In the genomic region with DNA sequence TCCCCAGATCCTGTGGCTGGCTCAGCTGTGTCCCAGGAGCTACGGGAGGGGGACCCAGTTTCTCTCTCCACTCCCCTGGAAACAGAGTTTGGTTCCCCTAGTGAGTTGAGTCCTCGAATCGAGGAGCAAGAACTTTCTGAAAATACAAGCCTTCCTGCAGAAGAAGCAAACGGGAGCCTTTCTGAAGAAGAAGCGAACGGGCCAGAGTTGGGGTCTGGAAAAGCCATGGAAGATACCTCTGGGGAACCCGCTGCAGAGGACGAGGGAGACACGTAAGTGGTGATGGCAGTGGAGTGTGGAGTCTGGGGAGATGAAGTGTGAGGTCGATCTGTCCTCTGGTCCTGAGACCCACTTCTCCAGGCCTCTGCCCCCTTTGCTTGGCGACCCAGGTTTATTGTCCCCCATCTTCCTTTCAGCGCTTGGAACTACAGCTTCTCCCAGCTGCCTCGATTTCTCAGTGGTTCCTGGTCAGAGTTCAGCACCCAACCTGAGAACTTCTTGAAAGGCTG, we compare ENCODE assay signal across 8 cellular contexts. TPM values are rescaled to one million over a fixed set of nuclear protein-coding genes. Genes with fewer than 3 reads are reported as not detected.
DNase-seq lines count a peak whose midpoint lies in the region; ATAC-seq and TF ChIP-seq lines count a peak whose summit lies in the region.

No MANE protein-coding gene starts in this region.

- no peak for ATAC-seq in activated CD4-positive, alpha-beta T cell treated with anti-CD3 and anti-CD28 coated beads for 36 hours
- ATAC-seq in activated naive CD8-positive, alpha-beta T cell treated with anti-CD3 and anti-CD28 coated beads, Interleukin-2, amount 50 U/mL, for 24 hours = no peak
- ATAC-seq in left lung (no peak), HG03039 (IDR thresholded peaks at IDR 0.05; ENCODE audit: unreplicated experiment) (no peak)

- 6 to 9% methylated on average over 13 of the region's 13 CpGs for WGBS in testis, 2 donors

- POLR2A ChIA-PET in activated CD4-positive, alpha-beta T cell treated with anti-CD3 and anti-CD28 coated beads for 36 hours (lab: Charles Lee) = interaction anchor here (1.0 to 3.7 kb wide), 3 partner anchors 16 to 110 kb away, joined by 4 to 32 read pairs (median 25); partner anchors contain the start of genes CD68, EFNB3 and FXR2

- CTCF ChIA-PET in activated CD4-positive, alpha-beta T cell treated with anti-CD3 and anti-CD28 coated beads for 36 hours (lab: Charles Lee) = interaction anchor here (0.6 to 4.8 kb wide), 15 partner anchors 10 to 392 kb away, joined by 3 to 31 read pairs (median 4); partner anchors contain the start of genes ACAP1, CYB5D1, EFNB3 and FXR2

- intact Hi-C loops in activated CD4-positive, alpha-beta T cell treated with anti-CD3 and anti-CD28 coated beads for 36 hours (cut with DNase I, micrococcal nuclease) = loop anchor here (1.0 to 5.0 kb wide), 18 partner anchors 57 to 1047 kb away; partner anchors contain the start of genes NAA38 (in 2 of the 2), CNTROB (in 1 of the 2), CYB5D1 (in 1 of the 2) and FXR2 (in 1 of the 2)
- intact Hi-C loops in left lung (cut with DNase I) (loop anchor here in 1 of 2 donors (10.0 kb wide), 1 partner anchor 54 kb away; the partner anchor contains the start of gene SHBG), testis (cut with DNase I; ENCODE audit: low total_unique reads) (no loop called here)

- H3K4me3 Mint-ChIP-seq in activated CD4-positive, alpha-beta T cell treated with anti-CD3 and anti-CD28 coated beads for 36 hours = peak overlapping the region; percentile 83
- H3K4me3 Mint-ChIP-seq in activated naive CD8-positive, alpha-beta T cell treated with anti-CD3 and anti-CD28 coated beads, Interleukin-2, amount 50 U/mL, for 24 hours = peak overlapping the region; percentile 92

- H3K9me3 ChIP-seq in left lung = no peaks in the 10 kb centered on the region
- no peaks in the 10 kb centered on the region for H3K9me3 ChIP-seq in testis

- H3K4me3 ChIP-seq in left lung = peak overlapping the region; percentile 53 to 96
- peak overlapping the region; percentile 51 to 92 for H3K4me3 ChIP-seq in testis

- no peaks in the 10 kb centered on the region for H3K27me3 ChIP-seq in left lung
- no peaks in the 10 kb centered on the region for H3K27me3 ChIP-seq in testis

- no peaks in the 10 kb centered on the region for H3K27me3 Mint-ChIP-seq in activated CD4-positive, alpha-beta T cell treated with anti-CD3 and anti-CD28 coated beads for 36 hours
- H3K27me3 Mint-ChIP-seq in activated naive CD8-positive, alpha-beta T cell treated with anti-CD3 and anti-CD28 coated beads, Interleukin-2, amount 50 U/mL, for 24 hours = no peaks in the 10 kb centered on the region

- peak overlapping the region in 1 of 2 donors; percentile 98 for H3K27ac ChIP-seq in left lung
- peak overlapping the region in 1 of 2 donors; percentile 60 for H3K27ac ChIP-seq in testis

- peaks cover 32% of the 10 kb centered on the region for H3K4me1 Mint-ChIP-seq in activated CD4-positive, alpha-beta T cell treated with anti-CD3 and anti-CD28 coated beads for 36 hours
- peaks cover 43% of the 10 kb centered on the region for H3K4me1 Mint-ChIP-seq in activated naive CD8-positive, alpha-beta T cell treated with anti-CD3 and anti-CD28 coated beads, Interleukin-2, amount 50 U/mL, for 24 hours

- no peaks in the 10 kb centered on the region for H3K9me3 Mint-ChIP-seq in activated CD4-positive, alpha-beta T cell treated with anti-CD3 and anti-CD28 coated beads for 36 hours (ENCODE audit: low read depth)
- no peaks in the 10 kb centered on the region for H3K9me3 Mint-ChIP-seq in activated naive CD8-positive, alpha-beta T cell treated with anti-CD3 and anti-CD28 coated beads, Interleukin-2, amount 50 U/mL, for 24 hours

- peaks cover 19 to 32% of the 10 kb centered on the region in 2 donors for H3K4me1 ChIP-seq in left lung
- peaks cover 23% of the 10 kb centered on the region for H3K4me1 ChIP-seq in testis

- DNase-seq in activated CD4-positive, alpha-beta T cell treated with anti-CD3 and anti-CD28 coated beads for 36 hours = no peak
- no peak for DNase-seq in activated CD4-positive, alpha-beta T cell treated with anti-CD3 and anti-CD28 coated beads for 4 hours
- no peak for DNase-seq in activated naive CD8-positive, alpha-beta T cell treated with anti-CD3 and anti-CD28 coated beads, Interleukin-2, amount 50 U/mL, for 24 hours
- DNase-seq in left lung = no peak
- DNase-seq in testis = no peak
- DNase-seq in stimulated activated CD4-positive, alpha-beta T cell treated with anti-CD3 and anti-CD28 coated beads, Interleukin-12 subunit alpha, Interleukin-12 subunit beta, amount 100 ng/mL, for 4 hours = no peak
- no peak for DNase-seq in KBM-7

- H3K36me3 ChIP-seq in left lung (peaks cover 0 to 29% of the 10 kb centered on the region in 2 donors), testis (ENCODE audit: low read depth, missing control alignments) (no peaks in the 10 kb centered on the region)

- peaks cover 39% of the 10 kb centered on the region for H3K36me3 Mint-ChIP-seq in activated CD4-positive, alpha-beta T cell treated with anti-CD3 and anti-CD28 coated beads for 36 hours (ENCODE audit: low read depth)
- H3K36me3 Mint-ChIP-seq in activated naive CD8-positive, alpha-beta T cell treated with anti-CD3 and anti-CD28 coated beads, Interleukin-2, amount 50 U/mL, for 24 hours (ENCODE audit: low read depth) = peaks cover 45% of the 10 kb centered on the region

- peak overlapping the region; percentile 80 for H3K27ac Mint-ChIP-seq in activated CD4-positive, alpha-beta T cell treated with anti-CD3 and anti-CD28 coated beads for 36 hours
- H3K27ac Mint-ChIP-seq in activated naive CD8-positive, alpha-beta T cell treated with anti-CD3 and anti-CD28 coated beads, Interleukin-2, amount 50 U/mL, for 24 hours = peak overlapping the region; percentile 96

- TF ChIP-seq POLR2A in testis (IDR thresholded peaks at IDR 0.05) = no peak

- no peak for TF ChIP-seq CTCF in left lung (IDR thresholded peaks at IDR 0.05)
- TF ChIP-seq CTCF in testis (IDR thresholded peaks at IDR 0.05) = no peak

- in situ Hi-C loops in KBM-7 (cut with MboI; ENCODE audit: low pct_unique_long_range_greater_than_20kb, low sequenced_read_pairs) = no loop called here

RNA-seq across cellular contexts. Expression of gene WRAP53, which starts 0.6 kb away (rescaled TPM):
- total RNA-seq in activated CD4-positive, alpha-beta T cell treated with anti-CD3 and anti-CD28 coated beads for 36 hours = 10 to 100 TPM; 23.5 to 27.1 TPM
- total RNA-seq in left lung = 10 to 100 TPM in 1 of 2 donors, 1 to 10 TPM in 1; 9.4 to 10.6 TPM
- total RNA-seq in testis = 10 to 100 TPM; 10.5 to 11.3 TPM
- 12.0 TPM for polyA plus RNA-seq in testis (ENCODE audit: insufficient read depth, low read depth, low replicate concordance)

RNA-seq across cellular contexts. Expression of gene TP53, which starts 1.6 kb away (rescaled TPM):
- total RNA-seq in activated CD4-positive, alpha-beta T cell treated with anti-CD3 and anti-CD28 coated beads for 36 hours = 100 to 1,000 TPM; 127 to 165 TPM
- total RNA-seq in left lung (10 to 100 TPM; 50.9 to 54.3 TPM), testis (10 to 100 TPM; 45.0 to 47.1 TPM)
- 32.1 TPM for polyA plus RNA-seq in testis (ENCODE audit: insufficient read depth, low read depth, low replicate concordance)

RNA-seq across cellular contexts. Expression of gene EFNB3, which starts 16.1 kb away (rescaled TPM):
- not detected for total RNA-seq in activated CD4-positive, alpha-beta T cell treated with anti-CD3 and anti-CD28 coated beads for 36 hours
- total RNA-seq in left lung (1 to 10 TPM; 1.2 to 3.1 TPM), testis (1 to 10 TPM in 1 of 2 donors, under 1 TPM in 1; 0.93 to 2.0 TPM)
- polyA plus RNA-seq in testis (ENCODE audit: insufficient read depth, low read depth, low replicate concordance) = 3.5 TPM

RNA-seq across cellular contexts. Expression of gene DNAH2, which starts 28.7 kb away (rescaled TPM):
- total RNA-seq in activated CD4-positive, alpha-beta T cell treated with anti-CD3 and anti-CD28 coated beads for 36 hours = not detected
- total RNA-seq in left lung (1 to 10 TPM in 1 of 2 donors, under 1 TPM in 1; 0.67 to 3.4 TPM), testis (10 to 100 TPM; 11.7 to 22.7 TPM)
- 24.9 TPM for polyA plus RNA-seq in testis (ENCODE audit: insufficient read depth, low read depth, low replicate concordance)

RNA-seq across cellular contexts. Expression of gene ATP1B2, which starts 38.1 kb away (rescaled TPM):
- total RNA-seq in activated CD4-positive, alpha-beta T cell treated with anti-CD3 and anti-CD28 coated beads for 36 hours = under 1 TPM; 0.32 to 0.33 TPM
- 1 to 10 TPM in 1 of 2 donors, under 1 TPM in 1; 0.68 to 2.4 TPM for total RNA-seq in left lung
- 10 to 100 TPM in 1 of 2 donors, 1 to 10 TPM in 1; 6.1 to 11.6 TPM for total RNA-seq in testis
- polyA plus RNA-seq in testis (ENCODE audit: insufficient read depth, low read depth, low replicate concordance) = 10.1 TPM
